13 cellular contexts compared by ENCODE assay signal in genomic region chr9:93578844-93579243, GRCh38. TPM values are rescaled to one million over a fixed set of nuclear protein-coding genes. Genes with fewer than 3 reads are reported as not detected.
DNase-seq lines count a peak whose midpoint lies in the region; ATAC-seq and TF ChIP-seq lines count a peak whose summit lies in the region.
"Had no signal": no experiment of that assay in that cellular context is flagged by ENCODE, and none has a peak within 500 bp of the region (broad histone marks: within the 10 kb centered on the region; RNA-seq: fewer than 3 reads in every experiment).

No MANE protein-coding gene starts in this region.

- H3K4me3 Mint-ChIP-seq in HFFc6 (peak overlapping the region; percentile 28; the same call in 1 of the 2 replicates), osteocyte (ENCODE audit: unreplicated experiment) (no peak overlapping the region)
- H3K4me3 Mint-ChIP-seq in effector memory CD8-positive, alpha-beta T cell: peak overlapping the region; percentile 80

- H4K20me1 ChIP-seq in BLaER1 treated with 17β-estradiol and CSF1 and Interleukin-3, amounts not matched to agents 10 nM and 100 nM: peaks cover 30 to 59% (median 48%) of the 10 kb centered on the region in 11 experiments; a peak in 21 of 22 replicates

- H3K36me3 Mint-ChIP-seq in HFFc6 (ENCODE audit: low read depth) (peaks cover 10% of the 10 kb centered on the region), osteocyte (ENCODE audit: unreplicated experiment) (no peaks in the 10 kb centered on the region)
- H3K36me3 Mint-ChIP-seq in effector memory CD8-positive, alpha-beta T cell (ENCODE audit: insufficient read depth): peaks cover 10% of the 10 kb centered on the region
- peaks cover 0 to 11% of the 10 kb centered on the region in 2 donors for H3K36me3 Mint-ChIP-seq in activated naive CD4-positive, alpha-beta T cell treated with anti-CD3 and anti-CD28 coated beads, Interleukin-2, amount 50 U/mL, for 72 hours

- H3K27me3 ChIP-seq in BLaER1 treated with 17β-estradiol and CSF1 and Interleukin-3, amounts not matched to agents 10 nM and 100 nM: no peaks in the 10 kb centered on the region

- peaks cover 39 to 62% (median 56%) of the 10 kb centered on the region in 10 experiments for H3K4me1 ChIP-seq in BLaER1 treated with 17β-estradiol and CSF1 and Interleukin-3, amounts not matched to agents 10 nM and 100 nM

- H3K4me2 ChIP-seq in BLaER1 treated with 17β-estradiol and CSF1 and Interleukin-3, amounts not matched to agents 10 nM and 100 nM: peak overlapping the region; percentile 92 to 99 (median 98)

- peak overlapping the region in 8 of 11 experiments; percentile 95 to 100 (median 97); a peak in 10 of 22 replicates for H3K9ac ChIP-seq in BLaER1 treated with 17β-estradiol and CSF1 and Interleukin-3, amounts not matched to agents 10 nM and 100 nM

- H3K9me3 Mint-ChIP-seq in HFFc6: peaks cover 10% of the 10 kb centered on the region
- H3K9me3 Mint-ChIP-seq in effector memory CD8-positive, alpha-beta T cell: no peaks in the 10 kb centered on the region
- no peaks in the 10 kb centered on the region for H3K9me3 Mint-ChIP-seq in osteocyte (ENCODE audit: unreplicated experiment)
- H3K9me3 Mint-ChIP-seq in activated naive CD4-positive, alpha-beta T cell treated with anti-CD3 and anti-CD28 coated beads, Interleukin-2, amount 50 U/mL, for 72 hours: peaks cover 0 to 9% of the 10 kb centered on the region in 2 donors

- H3K27ac Mint-ChIP-seq in HFFc6 (no peak overlapping the region), osteocyte (ENCODE audit: unreplicated experiment) (peak overlapping the region; percentile 34)
- peak overlapping the region; percentile 83 to 89 for H3K27ac Mint-ChIP-seq in effector memory CD8-positive, alpha-beta T cell
- H3K27ac Mint-ChIP-seq in activated naive CD4-positive, alpha-beta T cell treated with anti-CD3 and anti-CD28 coated beads, Interleukin-2, amount 50 U/mL, for 72 hours: no peak overlapping the region

- H3K27me3 Mint-ChIP-seq in HFFc6 (ENCODE audit: insufficient read depth) (peaks cover 2% of the 10 kb centered on the region; the same call in 1 of the 2 replicates), osteocyte (ENCODE audit: unreplicated experiment) (no peaks in the 10 kb centered on the region)
- H3K27me3 Mint-ChIP-seq in effector memory CD8-positive, alpha-beta T cell: no peaks in the 10 kb centered on the region

- peak overlapping the region in 1 of 10 experiments; percentile 89; a peak in 1 of 20 replicates for H3K4me3 ChIP-seq in BLaER1 treated with 17β-estradiol and CSF1 and Interleukin-3, amounts not matched to agents 10 nM and 100 nM

- no peak for ATAC-seq in effector memory CD8-positive, alpha-beta T cell (replicated peaks)
- no peak for ATAC-seq in GM21360 (IDR thresholded peaks at IDR 0.05; ENCODE audit: unreplicated experiment)
- no peak for ATAC-seq in activated naive CD4-positive, alpha-beta T cell treated with anti-CD3 and anti-CD28 coated beads, Interleukin-2, amount 50 U/mL, for 72 hours

- H3K4me1 Mint-ChIP-seq in HFFc6 (ENCODE audit: low read depth) (peaks cover 45% of the 10 kb centered on the region), osteocyte (ENCODE audit: unreplicated experiment) (peaks cover 67% of the 10 kb centered on the region)
- H3K4me1 Mint-ChIP-seq in effector memory CD8-positive, alpha-beta T cell (ENCODE audit: low read depth in 2 of 2): peaks cover 59 to 60% of the 10 kb centered on the region in 2 donors

- peaks cover under 1 to 14% (median 8%) of the 10 kb centered on the region in 11 experiments; a peak in 17 of 22 replicates for H3K36me3 ChIP-seq in BLaER1 treated with 17β-estradiol and CSF1 and Interleukin-3, amounts not matched to agents 10 nM and 100 nM

- H3K27ac ChIP-seq in BLaER1 treated with 17β-estradiol and CSF1 and Interleukin-3, amounts not matched to agents 10 nM and 100 nM: no peak overlapping the region

- DNase-seq in HFFc6: no peak
- DNase-seq in effector memory CD8-positive, alpha-beta T cell: no peak
- DNase-seq in osteocyte (ENCODE audit: extremely low spot score, unreplicated experiment): no peak
- no peak for DNase-seq in GM20000 (ENCODE audit: low spot score)
- DNase-seq in activated naive CD4-positive, alpha-beta T cell treated with anti-CD3 and anti-CD28 coated beads, Interleukin-2, amount 50 U/mL, for 72 hours (ENCODE audit: low spot score in 2 of 2): no peak
- DNase-seq in T1000 (lab: John Stamatoyannopoulos, UW): no peak
- DNase-seq: COR-L47, mesendoderm, NCI-H1105 treated with DMSO at 0.1 percent for 48 hours, NCI-H526 treated with DMSO at 0.1 percent for 48 hours, SHP77 had no signal

- TF ChIP-seq CTCF in HFFc6 (IDR thresholded peaks at IDR 0.05) (no peak), osteocyte (IDR thresholded peaks at IDR 0.05) (no peak), GM20000 (IDR thresholded peaks at IDR 0.05; ENCODE audit: extremely low read depth, missing control alignments) (no peak)

- H3K9me3 ChIP-seq in BLaER1 treated with 17β-estradiol and CSF1 and Interleukin-3, amounts not matched to agents 10 nM and 100 nM (replicated peaks in 1 of 11): peaks cover 9 to 17% (median 12%) of the 10 kb centered on the region in 11 experiments

RNA-seq across cellular contexts. Expression of gene PHF2, which starts 2.5 kb away (rescaled TPM):
- total RNA-seq in HFFc6 (2021; fragmentation: NEBNext Ultra II Directional; extraction: Animal tissue kit (Norgen Biotek cat#: 25700)): 10 to 100 TPM; 15.4 to 17.5 (median 16.6) TPM
- total RNA-seq in osteocyte: 39.9 and 40.3 TPM in 2 replicates
- 10 to 100 TPM; 12.3 to 15.5 TPM for total RNA-seq in activated naive CD4-positive, alpha-beta T cell treated with anti-CD3 and anti-CD28 coated beads, Interleukin-2, amount 50 U/mL, for 72 hours

Comparison
In these comparisons a context has a peak if more than half of its experiments do, and no peak if none do; other contexts are left out.
1. H3K27ac Mint-ChIP-seq: peak in effector memory CD8-positive, alpha-beta T cell (2 of 2) and osteocyte (single experiment); none in HFFc6 (single experiment) and activated naive CD4-positive, alpha-beta T cell treated with anti-CD3 and anti-CD28 coated beads, Interleukin-2, amount 50 U/mL, for 72 hours (0 of 2).